ENCODE assay signal across 23 cellular contexts in genomic region chr1:77057994-77058585, GRCh38.
"Had no signal": no experiment of that assay in that cellular context is flagged by ENCODE, and none has a peak within 500 bp of the region (broad histone marks: within the 10 kb centered on the region; RNA-seq: fewer than 3 reads in every experiment).

No MANE protein-coding gene starts in this region.

- DNase-seq: activated CD4-positive, alpha-beta T cell treated with anti-CD3 and anti-CD28 coated beads, Interleukin-2, amount 50 U/mL, for 1 hour; activated CD4-positive, CD25-positive, alpha-beta regulatory T cell treated with anti-CD3 and anti-CD28 coated beads, Interleukin-2, amount 50 U/mL, for 72 hours; activated CD8-positive, alpha-beta T cell treated with anti-CD3 and anti-CD28 coated beads, Interleukin-2, amount 10 ng/mL, durations not matched to agents 7 days and 5 days; activated gamma-delta T cell; activated naive CD4-positive, alpha-beta T cell treated with anti-CD3 and anti-CD28 coated beads, Interleukin-2, amount 50 U/mL, for 16 hours; aorta; effector CD8-positive, alpha-beta T cell; foreskin melanocyte; hippocampal formation; left ventricle myocardium inferior; naive thymus-derived CD4-positive, alpha-beta T cell; stimulated activated CD4-positive, alpha-beta T cell treated with anti-CD3 and anti-CD28 coated beads, Interleukin-2, amount 100 ng/mL, for 48 hours; stimulated activated CD8-positive, alpha-beta memory T cell treated with anti-CD3 and anti-CD28 coated beads, Interleukin-4, amount 100 ng/mL, for 48 hours; stimulated activated naive B cell treated with anti-CD40 and anti-IgM and Interleukin-4, amounts not matched to agents 10 μg/mL and 1 μg/mL and 100 μg/mL, for 72 hours had no signal

- H3K36me3 ChIP-seq: left ventricle myocardium inferior, thoracic aorta, vagina had no signal

- H3K36me3 Mint-ChIP-seq: naive thymus-derived CD4-positive, alpha-beta T cell; stimulated activated naive B cell treated with anti-CD40 and anti-IgM and Interleukin-4, amounts not matched to agents 10 μg/mL and 1 μg/mL and 100 μg/mL, for 72 hours had no signal

- H3K4me1 Mint-ChIP-seq: stimulated activated naive B cell treated with anti-CD40 and anti-IgM and Interleukin-4, amounts not matched to agents 10 μg/mL and 1 μg/mL and 100 μg/mL, for 72 hours had no signal

- H3K4me3 Mint-ChIP-seq: activated CD8-positive, alpha-beta T cell treated with anti-CD3 and anti-CD28 coated beads, Interleukin-2, amount 10 ng/mL, durations not matched to agents 7 days and 5 days; activated T-helper 1 cell treated with anti-CD3 and anti-CD28 coated beads, Interleukin-12 subunit alpha, Interleukin-12 subunit beta, Interleukin-2, Interleukin-4 antibody, amounts not matched to agents 30 ng/mL and 10 ng/mL and 1 ng/mL, durations not matched to agents 14 hours and 24 hours and 36 hours; brain; dendritic cell treated with granulocyte-macrophage colony-stimulating factor and Interleukin-4, amounts not matched to agents 40 ng/mL and 50 ng/mL, for 4 days; naive thymus-derived CD4-positive, alpha-beta T cell; neural crest cell; stimulated activated naive B cell treated with anti-CD40 and anti-IgM and Interleukin-4, amounts not matched to agents 10 μg/mL and 1 μg/mL and 100 μg/mL, for 72 hours; type B pancreatic cell had no signal

- H3K27me3 ChIP-seq: vagina had no signal

- H3K27ac Mint-ChIP-seq: activated CD8-positive, alpha-beta T cell treated with anti-CD3 and anti-CD28 coated beads, Interleukin-2, amount 10 ng/mL, durations not matched to agents 7 days and 5 days; activated T-helper 1 cell treated with anti-CD3 and anti-CD28 coated beads, Interleukin-12 subunit alpha, Interleukin-12 subunit beta, Interleukin-2, Interleukin-4 antibody, amounts not matched to agents 30 ng/mL and 10 ng/mL and 1 ng/mL, durations not matched to agents 14 hours and 24 hours and 36 hours; brain; dendritic cell treated with granulocyte-macrophage colony-stimulating factor and Interleukin-4, amounts not matched to agents 40 ng/mL and 50 ng/mL, for 4 days; naive thymus-derived CD4-positive, alpha-beta T cell; progenitor cell of endocrine pancreas; stimulated activated naive B cell treated with anti-CD40 and anti-IgM and Interleukin-4, amounts not matched to agents 10 μg/mL and 1 μg/mL and 100 μg/mL, for 72 hours; type B pancreatic cell had no signal

- H3K27ac ChIP-seq: left ventricle myocardium inferior, thoracic aorta, vagina, VCaP had no signal

- H3K9me3 ChIP-seq: left ventricle myocardium inferior, thoracic aorta, vagina had no signal

- H3K27me3 Mint-ChIP-seq: brain, progenitor cell of endocrine pancreas, type B pancreatic cell had no signal

- H3K4me1 ChIP-seq: left ventricle myocardium inferior, vagina had no signal

- H3K9me3 Mint-ChIP-seq: activated T-helper 1 cell treated with anti-CD3 and anti-CD28 coated beads, Interleukin-12 subunit alpha, Interleukin-12 subunit beta, Interleukin-2, Interleukin-4 antibody, amounts not matched to agents 30 ng/mL and 10 ng/mL and 1 ng/mL, durations not matched to agents 14 hours and 24 hours and 36 hours; dendritic cell treated with granulocyte-macrophage colony-stimulating factor and Interleukin-4, amounts not matched to agents 40 ng/mL and 50 ng/mL, for 4 days; stimulated activated naive B cell treated with anti-CD40 and anti-IgM and Interleukin-4, amounts not matched to agents 10 μg/mL and 1 μg/mL and 100 μg/mL, for 72 hours had no signal

- H3K4me3 ChIP-seq: left ventricle myocardium inferior, thoracic aorta, vagina had no signal
